ENCODE assay signal across 4 cellular contexts in genomic region chr16:8752706-8753105, GRCh38.
A peak's percentile ranks its signal among the peaks of the same experiment; 100 is the strongest.
TF ChIP-seq lines count a peak whose summit lies in the region.

No MANE protein-coding gene starts in this region.

TF ChIP-seq in SK-N-SH, 30 proteins besides CTCF, POLR2A, EP300 and RAD21:
- TF ChIP-seq NFIC (IDR thresholded peaks at IDR 0.05; ENCODE audit: borderline replicate concordance) = peak; percentile 36; the same call in 1 of the 2 replicates
- TF ChIP-seq CHD2 (IDR thresholded peaks at IDR 0.05; ENCODE audit: low read length, partially characterized antibody) = no peak

TF ChIP-seq in SK-N-SH treated with all-trans-retinoic acid at 6 μM for 48 hours, 23 proteins besides CTCF, POLR2A, EP300 and RAD21 (continues in another document):
- TF ChIP-seq PPARA (CRISPR knock-in tag; IDR thresholded peaks at IDR 0.05; ENCODE audit: borderline replicate concordance) = no peak
- no peak for TF ChIP-seq TSHZ2 (CRISPR knock-in tag; IDR thresholded peaks at IDR 0.05)
- no peak for TF ChIP-seq ARNTL (CRISPR knock-in tag; IDR thresholded peaks at IDR 0.05; ENCODE audit: borderline replicate concordance, low read depth)
- no peak for TF ChIP-seq ZFP3 (CRISPR knock-in tag; IDR thresholded peaks at IDR 0.05)
- TF ChIP-seq CSRNP3 (CRISPR knock-in tag; IDR thresholded peaks at IDR 0.05) = no peak
- TF ChIP-seq CSDC2 (CRISPR knock-in tag; IDR thresholded peaks at IDR 0.05) = no peak
- TF ChIP-seq POU6F1 (CRISPR knock-in tag; IDR thresholded peaks at IDR 0.05; ENCODE audit: borderline replicate concordance, low read depth) = no peak
- TF ChIP-seq OSR1 (CRISPR knock-in tag; IDR thresholded peaks at IDR 0.05) = no peak
- TF ChIP-seq TOX (CRISPR knock-in tag; IDR thresholded peaks at IDR 0.05; ENCODE audit: borderline replicate concordance) = no peak
- no peak for TF ChIP-seq RARB (CRISPR knock-in tag; IDR thresholded peaks at IDR 0.05)

TF ChIP-seq in Ishikawa, 13 proteins besides CTCF, POLR2A, EP300 and RAD21:
- TF ChIP-seq MAX (IDR thresholded peaks at IDR 0.05) = no peak
- TF ChIP-seq NFIC (IDR thresholded peaks at IDR 0.05) = peak; percentile 36; the same call in 1 of the 2 replicates
- TF ChIP-seq USF1 (IDR thresholded peaks at IDR 0.05) = no peak

TF ChIP-seq in K562, 482 proteins besides CTCF, POLR2A, EP300 and RAD21:
- TF ChIP-seq NFIX (CRISPR knock-in tag; IDR thresholded peaks at IDR 0.05; ENCODE audit: low read depth) = peak; percentile 94
- TF ChIP-seq ZNF699 (CRISPR knock-in tag; IDR thresholded peaks at IDR 0.05; ENCODE audit: insufficient replicate concordance) = no peak
- no peak for TF ChIP-seq ZFP1 (CRISPR knock-in tag; IDR thresholded peaks at IDR 0.05)
- TF ChIP-seq ZKSCAN3 (CRISPR knock-in tag; IDR thresholded peaks at IDR 0.05) = no peak
- no peak for TF ChIP-seq IRF1 (CRISPR knock-in tag; IDR thresholded peaks at IDR 0.05; ENCODE audit: borderline replicate concordance)
- no peak for TF ChIP-seq PHB2 (IDR thresholded peaks at IDR 0.05; ENCODE audit: low read depth)
- TF ChIP-seq E2F4 (CRISPR knock-in tag; IDR thresholded peaks at IDR 0.05; ENCODE audit: low read depth) = no peak
- TF ChIP-seq SMARCA4 (IDR thresholded peaks at IDR 0.05) = no peak
- TF ChIP-seq ZNF395 (CRISPR knock-in tag; IDR thresholded peaks at IDR 0.05) = no peak
- no peak for TF ChIP-seq TSHZ1 (CRISPR knock-in tag; IDR thresholded peaks at IDR 0.05)
- no peak for TF ChIP-seq CGGBP1 (CRISPR knock-in tag; IDR thresholded peaks at IDR 0.05)
- peak; percentile 94 for TF ChIP-seq NFIC (IDR thresholded peaks at IDR 0.05)
- TF ChIP-seq FIP1L1 (IDR thresholded peaks at IDR 0.05; ENCODE audit: low read depth, low read length, poor library complexity, severe bottlenecking) = no peak
